In the genomic region with DNA sequence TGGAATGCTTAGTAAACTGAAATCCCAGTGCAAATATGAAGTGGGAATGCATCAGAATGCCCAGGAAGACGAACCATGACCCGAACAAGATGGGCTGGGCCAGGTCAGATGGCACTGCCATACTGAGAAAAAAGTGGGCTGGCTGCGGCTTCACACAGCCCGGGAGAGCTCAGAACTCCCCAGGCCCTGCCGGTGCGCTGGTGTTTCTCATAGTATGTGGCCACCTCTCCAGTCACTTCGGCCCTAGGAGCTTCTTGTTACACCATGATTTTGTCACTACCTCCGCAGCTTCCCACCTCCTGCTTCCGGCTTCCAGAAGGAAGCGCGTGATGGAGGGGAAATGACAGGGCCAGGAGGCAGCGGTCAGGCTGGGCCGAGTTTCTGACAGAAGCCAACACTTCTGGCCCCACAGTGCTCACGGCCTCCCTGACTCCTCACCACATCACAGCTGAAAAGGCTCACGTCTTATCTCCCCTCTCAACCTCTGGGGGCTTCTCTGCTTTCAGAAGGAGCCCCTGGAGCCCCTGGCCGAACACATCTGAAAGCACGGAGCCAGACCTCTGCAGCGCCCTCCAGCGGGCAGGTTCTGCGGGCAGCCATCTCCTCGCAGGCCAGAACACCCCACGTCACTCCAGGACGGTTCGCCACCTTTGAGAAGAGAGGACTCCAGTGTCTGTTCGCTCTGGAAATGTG, we compare ENCODE assay signal across 10 cellular contexts. TPM values are rescaled to one million over a fixed set of nuclear protein-coding genes. Genes with fewer than 3 reads are reported as not detected.
A peak's percentile ranks its signal among the peaks of the same experiment; 100 is the strongest.
DNase-seq lines count a peak whose midpoint lies in the region; ATAC-seq and TF ChIP-seq lines count a peak whose summit lies in the region.
"Had no signal": no experiment of that assay in that cellular context is flagged by ENCODE, and none has a peak within 500 bp of the region (broad histone marks: within the 10 kb centered on the region; RNA-seq: fewer than 3 reads in every experiment).

No MANE protein-coding gene starts in this region.

- no peaks in the 10 kb centered on the region for H3K9me3 ChIP-seq in trophoblast cell (ENCODE audit: insufficient read depth, low read depth, low read length)
- H3K9me3 ChIP-seq: sigmoid colon had no signal

- H2AK5ac ChIP-seq in trophoblast cell (ENCODE audit: low read length) = no peak overlapping the region

- no peak overlapping the region for H3K4ac ChIP-seq in trophoblast cell (ENCODE audit: low read depth, low read length)

- WGBS in trophoblast cell (ENCODE audit: extremely low coverage, insufficient coverage, insufficient read length) = no CpG with 5 or more reads among the region's 25 CpGs

- H4K12ac ChIP-seq in trophoblast cell (ENCODE audit: low read depth, low read length) = no peak overlapping the region

- H3K27ac ChIP-seq in trophoblast cell (ENCODE audit: low read depth, low read length) = no peak overlapping the region

- no peak overlapping the region for H4K91ac ChIP-seq in trophoblast cell (ENCODE audit: low read depth, low read length)

- POLR2A ChIA-PET in GM10248 (lab: Yijun Ruan, JAX) = interaction anchor here (0.6 kb wide), 1 partner anchor 369 kb away, joined by 3 read pairs; no protein-coding TSS in a partner anchor

- ATAC-seq in HG03342 (IDR thresholded peaks at IDR 0.05; ENCODE audit: unreplicated experiment) (no peak), GM19328 (IDR thresholded peaks at IDR 0.05; ENCODE audit: unreplicated experiment) (no peak)

- H2BK12ac ChIP-seq in trophoblast cell (ENCODE audit: low read length) = peak overlapping the region; percentile 3

- peaks cover 1% of the 10 kb centered on the region for H3K79me1 ChIP-seq in trophoblast cell (ENCODE audit: low read length)

- no peak overlapping the region for H3K4me2 ChIP-seq in trophoblast cell (ENCODE audit: low read length)

- H3K79me2 ChIP-seq in trophoblast cell (ENCODE audit: control insufficient read depth, insufficient read depth, low read length, poor library complexity) = no peaks in the 10 kb centered on the region

- CTCF ChIA-PET in GM10248 (lab: Yijun Ruan, JAX) = interaction anchor here (0.7 to 5.6 kb wide), 6 partner anchors 11 to 424 kb away, joined by 3 to 136 read pairs (median 3); no protein-coding TSS in a partner anchor

- H3K14ac ChIP-seq in trophoblast cell (ENCODE audit: low read length) = no peak overlapping the region

- no peak for TF ChIP-seq CTCF in GM10248 (IDR thresholded peaks at IDR 0.05; ENCODE audit: control extremely low read depth, extremely low read depth, low read depth, missing control alignments)

- no peak overlapping the region for H3K9ac ChIP-seq in trophoblast cell (ENCODE audit: low read length)

- H2BK5ac ChIP-seq in trophoblast cell (ENCODE audit: low read depth, low read length, poor library complexity) = no peak overlapping the region

- no peak overlapping the region for H3K18ac ChIP-seq in trophoblast cell (ENCODE audit: low read length)

- H3K27me3 ChIP-seq in trophoblast cell (ENCODE audit: insufficient read depth, low read length) = no peaks in the 10 kb centered on the region
- H3K27me3 ChIP-seq: sigmoid colon had no signal

- peaks cover 4 to 5% of the 10 kb centered on the region in 2 experiments for H3K4me1 ChIP-seq in trophoblast cell (ENCODE audit: control insufficient read depth in 1 of 2, insufficient read depth in 2 of 2, low read length in 2 of 2)

- H3K36me3 ChIP-seq in trophoblast cell (ENCODE audit: control insufficient read depth in 1 of 2, insufficient read depth in 2 of 2, low read length in 2 of 2) = peaks cover 0 to 3% of the 10 kb centered on the region in 2 experiments
- H3K36me3 ChIP-seq: sigmoid colon had no signal

- DNase-seq in ELF-1 (ENCODE audit: low read depth, low spot score) (peak; percentile 72), UCSD-AML1 (lab: John Stamatoyannopoulos, UW; ENCODE audit: unreplicated experiment) (peak; percentile 64), dermis microvascular lymphatic vessel endothelial cell (ENCODE audit: low read depth in 2 of 2) (peak; percentile 56 to 58), trophoblast cell (peak in 1 of 2 donors; percentile 37), GM10248 (ENCODE audit: extremely low spot score) (no peak), cerebellum (ENCODE audit: low spot score) (no peak)
- DNase-seq: NCI-H1417, sigmoid colon had no signal

- no peak overlapping the region for H4K8ac ChIP-seq in trophoblast cell (ENCODE audit: low read depth, low read length)

- H2BK120ac ChIP-seq in trophoblast cell (ENCODE audit: insufficient read depth, low read length, poor library complexity) = no peak overlapping the region

- no peak overlapping the region for H2AFZ ChIP-seq in trophoblast cell (ENCODE audit: insufficient read depth, low read length, poor library complexity)

- no peak overlapping the region for H3K23ac ChIP-seq in trophoblast cell (ENCODE audit: low read length)

- H3K4me3 ChIP-seq in trophoblast cell (ENCODE audit: low read depth, low read length) = no peak overlapping the region
- H3K4me3 ChIP-seq: sigmoid colon had no signal

RNA-seq across cellular contexts. Expression of a gene that starts 30.7 kb away (rescaled TPM):
- 301 and 362 TPM in 2 replicates for total RNA-seq in dermis microvascular lymphatic vessel endothelial cell
- 275 and 278 TPM in 2 replicates for polyA plus RNA-seq in trophoblast cell (2013)
- 77.2 TPM for total RNA-seq in cerebellum

RNA-seq across cellular contexts. Expression of a gene that starts 39.7 kb away (rescaled TPM):
- total RNA-seq in dermis microvascular lymphatic vessel endothelial cell (5.4 and 9.6 TPM in 2 replicates), cerebellum (6.1 TPM)
- 38.2 and 41.0 TPM in 2 replicates for polyA plus RNA-seq in trophoblast cell (2013)

Comparison
In these comparisons a context has a peak if more than half of its experiments do, and no peak if none do; other contexts are left out.
1. DNase-seq: peak in ELF-1 (single experiment), UCSD-AML1 (single experiment) and dermis microvascular lymphatic vessel endothelial cell (2 of 2); none in GM10248 (single experiment) and cerebellum (single experiment).